ENCODE assay signal across 8 cellular contexts in the genomic region with DNA sequence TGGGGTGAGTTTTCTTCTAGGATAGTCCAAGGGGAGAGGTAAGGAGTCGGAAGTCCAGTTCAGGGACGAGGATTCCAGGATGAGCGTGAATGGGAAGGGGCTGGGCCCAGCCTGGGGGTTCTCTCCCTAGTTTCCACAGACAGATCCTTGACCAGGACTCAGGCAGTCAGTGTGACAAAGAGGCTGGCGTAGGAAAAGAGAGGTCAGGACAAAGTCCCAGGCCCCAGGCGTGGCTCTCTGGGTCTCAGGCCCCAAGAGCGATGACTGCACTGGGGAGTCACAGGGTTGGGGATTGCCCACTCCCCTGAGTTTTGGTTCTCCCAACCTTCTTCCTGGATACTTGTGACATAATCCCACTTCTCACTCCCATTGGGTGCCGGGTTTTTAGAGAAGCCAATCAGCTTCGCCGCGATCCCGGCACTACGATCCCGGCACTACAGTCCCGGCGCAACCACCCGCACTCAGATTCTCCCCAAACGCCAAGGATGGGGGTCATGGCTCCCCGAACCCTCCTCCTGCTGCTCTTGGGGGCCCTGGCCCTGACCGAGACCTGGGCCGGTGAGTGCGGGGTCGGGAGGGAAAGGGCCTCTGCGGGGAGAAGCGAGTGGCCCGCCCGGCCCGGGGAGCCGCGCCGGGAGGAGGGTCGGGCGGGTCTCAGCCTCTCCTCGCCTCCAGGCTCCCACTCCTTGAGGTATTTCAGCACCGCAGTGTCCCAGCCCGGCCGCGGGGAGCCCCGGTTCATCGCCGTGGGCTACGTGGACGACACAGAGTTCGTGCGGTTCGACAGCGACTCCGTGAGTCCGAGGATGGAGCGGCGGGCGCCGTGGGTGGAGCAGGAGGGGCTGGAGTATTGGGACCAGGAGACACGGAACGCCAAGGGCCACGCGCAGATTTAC. TPM values are rescaled to one million over a fixed set of nuclear protein-coding genes. Genes with fewer than 3 reads are reported as not detected.
DNase-seq lines count a peak whose midpoint lies in the region; ATAC-seq, FAIRE-seq and TF ChIP-seq lines count a peak whose summit lies in the region.

No MANE protein-coding gene starts in this region.

- H3K9me1 ChIP-seq in endothelial cell of umbilical vein (replicated peaks; ENCODE audit: control insufficient read depth, extremely low read depth, insufficient read depth, low read length), result no peaks in the 10 kb centered on the region

- CTCF ChIA-PET in AG04449 (lab: Yijun Ruan, JAX) (interaction anchor here (0.5 to 2.0 kb wide), 2 partner anchors 9 to 40 kb away, joined by 3 to 5 read pairs; no protein-coding TSS in a partner anchor), endothelial cell of umbilical vein (lab: Charles Lee) (interaction anchor here (0.6 to 1.2 kb wide), 5 partner anchors 21 to 157 kb away, joined by 3 read pairs; no protein-coding TSS in a partner anchor)

- peaks cover 2% of the 10 kb centered on the region for H3K4me1 ChIP-seq in endothelial cell of umbilical vein (ENCODE audit: control insufficient read depth, extremely low read depth, insufficient read depth, low read length)

- H3K27ac ChIP-seq in endothelial cell of umbilical vein (ENCODE audit: insufficient read depth, low read depth, low read length), result no peak overlapping the region

- H3K4me3 ChIP-seq in AG04449 (ENCODE audit: low read depth, low read length) (peak overlapping the region; percentile 81), endothelial cell of umbilical vein (replicated peaks in 1 of 3; ENCODE audit: insufficient read depth in 1 of 3, low read depth in 1 of 3, low read length in 3 of 3) (peak overlapping the region; percentile 47 to 71 (median 63))

- peaks cover 7% of the 10 kb centered on the region for H3K36me3 Mint-ChIP-seq in mesothelial cell of epicardium

- peak overlapping the region; percentile 35 for H3K9ac ChIP-seq in endothelial cell of umbilical vein (replicated peaks; ENCODE audit: extremely low read depth, insufficient read depth, low read length)

- H3K9me3 Mint-ChIP-seq in mesothelial cell of epicardium, result no peaks in the 10 kb centered on the region

- BruUV-seq in endothelial cell of umbilical vein (replicated peaks; lab: Mats Ljungman, UMichigan), result no TSS peak

- DNase-seq in AG04449 (ENCODE audit: low read depth, low spot score), result no peak
- DNase-seq in NCI-H526 treated with DMSO at 0.1 percent for 48 hours (lab: John Stamatoyannopoulos, UW), result peak; percentile 59
- DNase-seq in activated CD8-positive, alpha-beta memory T cell treated with anti-CD3 and anti-CD28 coated beads, Interleukin-2, amount 50 U/mL, for 1 hour (ENCODE audit: extremely low read depth), result peak; percentile 30
- peak; percentile 89 for DNase-seq in endothelial cell of umbilical vein (ENCODE audit: low read depth, low spot score)
- DNase-seq in mesothelial cell of epicardium (ENCODE audit: low spot score in 2 of 2, unreplicated experiment in 2 of 2), result peak; percentile 51 to 84
- peak; percentile 31 to 54 for DNase-seq in stimulated activated CD8-positive, alpha-beta memory T cell treated with anti-CD3 and anti-CD28 coated beads, Interleukin-15, amount 100 ng/mL, for 4 hours (ENCODE audit: low read depth in 2 of 2)

- peaks cover 24% of the 10 kb centered on the region for H3K27me3 Mint-ChIP-seq in mesothelial cell of epicardium (ENCODE audit: low read depth)

- no peaks in the 10 kb centered on the region for H4K20me1 ChIP-seq in endothelial cell of umbilical vein (replicated peaks; ENCODE audit: control insufficient read depth, extremely low read depth, insufficient read depth, low read length)

- no peaks in the 10 kb centered on the region for H3K79me2 ChIP-seq in endothelial cell of umbilical vein (ENCODE audit: control insufficient read depth, insufficient read depth, low read length)

- ATAC-seq in HG03066 (IDR thresholded peaks at IDR 0.05; ENCODE audit: low read depth, unreplicated experiment), result peak; percentile 85

- peak overlapping the region; percentile 93 for H2AFZ ChIP-seq in endothelial cell of umbilical vein (ENCODE audit: low read depth, low read length)

- no peaks in the 10 kb centered on the region for H3K36me3 ChIP-seq in endothelial cell of umbilical vein (ENCODE audit: control insufficient read depth in 2 of 2, extremely low read depth in 1 of 2, insufficient read depth in 2 of 2, low read length in 2 of 2)

- peak overlapping the region; percentile 85 for H3K27ac Mint-ChIP-seq in mesothelial cell of epicardium

- H3K27me3 ChIP-seq in endothelial cell of umbilical vein (ENCODE audit: control insufficient read depth in 2 of 2, insufficient read depth in 2 of 2, low read length in 2 of 2), result peaks cover 6 to 27% of the 10 kb centered on the region in 2 experiments

- POLR2A ChIA-PET in AG04449 (lab: Yijun Ruan, JAX), result no interaction called here
- POLR2A ChIA-PET in endothelial cell of umbilical vein (lab: Charles Lee), result no interaction called here

- peak; percentile 52 for TF ChIP-seq CTCF in AG04449 (IDR thresholded peaks at IDR 0.05; ENCODE audit: insufficient read depth, low read length, missing control alignments)
- TF ChIP-seq CTCF in endothelial cell of umbilical vein (IDR thresholded peaks at IDR 0.05; ENCODE audit: extremely low read depth in 1 of 2, insufficient read depth in 1 of 2, low read depth in 1 of 2, low read length in 2 of 2), result peak; percentile 20 to 36
- no peak for TF ChIP-seq CTCF in mesothelial cell of epicardium (IDR thresholded peaks at IDR 0.05; ENCODE audit: unreplicated experiment)

- dilution Hi-C loops in endothelial cell of umbilical vein (cut with MboI; ENCODE audit: extremely low pct_ligation_motif_present, low sequenced_read_pairs), result no loop called here

- no peaks in the 10 kb centered on the region for H3K9me3 ChIP-seq in endothelial cell of umbilical vein (replicated peaks; ENCODE audit: control insufficient read depth, insufficient read depth, low read length)

- peak overlapping the region; percentile 69 for H3K4me2 ChIP-seq in endothelial cell of umbilical vein (ENCODE audit: insufficient read depth, low read length)

- H3K4me3 Mint-ChIP-seq in mesothelial cell of epicardium, result peak overlapping the region; percentile 77

- TF ChIP-seq POLR2A in GM18526 (IDR thresholded peaks at IDR 0.05; ENCODE audit: extremely low read depth, insufficient read length) (peak; percentile 60), endothelial cell of umbilical vein (IDR thresholded peaks at IDR 0.05; ENCODE audit: low read depth, low read length) (no peak)

- peaks cover 8% of the 10 kb centered on the region for H3K4me1 Mint-ChIP-seq in mesothelial cell of epicardium

- intact Hi-C loops in endothelial cell of umbilical vein (cut with micrococcal nuclease), result no loop called here

- peak; percentile 87 for FAIRE-seq in endothelial cell of umbilical vein (lab: Jason Lieb, UNC)

TF ChIP-seq in endothelial cell of umbilical vein, 7 proteins besides CTCF, POLR2A, EP300 and RAD21:
- TF ChIP-seq MYC (IDR thresholded peaks at IDR 0.05; ENCODE audit: low read depth, low read length) (no peak), FOS (IDR thresholded peaks at IDR 0.05; ENCODE audit: borderline replicate concordance, insufficient read depth, low read length) (no peak), JUN (IDR thresholded peaks at IDR 0.05; ENCODE audit: borderline replicate concordance, insufficient read depth, insufficient read length, low read depth) (no peak), MAX (IDR thresholded peaks at IDR 0.05; ENCODE audit: insufficient read depth, insufficient read length) (no peak), GATA2 (IDR thresholded peaks at IDR 0.05; ENCODE audit: insufficient read depth, insufficient read length, low read depth, low read length) (no peak), EZH2 (IDR thresholded peaks at IDR 0.05; ENCODE audit: borderline replicate concordance, low read depth, low read length, severe bottlenecking) (no peak), POLR2AphosphoS5 (IDR thresholded peaks at IDR 0.05; ENCODE audit: insufficient read depth, low read depth, low read length) (no peak)
TF ChIP-seq in endothelial cell of umbilical vein: peak in this region for 0.

RNA-seq across cellular contexts. Expression of gene TRIM26, which starts 46.2 kb away (rescaled TPM):
- total RNA-seq in endothelial cell of umbilical vein, result 34.5 and 35.0 TPM in 2 replicates
- polyA plus RNA-seq in endothelial cell of umbilical vein, result 30.4 and 30.9 TPM in 2 replicates
- 30.8 and 32.8 TPM in 2 replicates for polyA plus RNA-seq in endothelial cell of umbilical vein (2011; cell fraction: cytosol; rRNA removed)
- 39.2 and 48.7 TPM in 2 replicates for polyA plus RNA-seq in endothelial cell of umbilical vein (2011; cell fraction: nucleus; rRNA removed)
- polyA plus RNA-seq in endothelial cell of umbilical vein (2012), result 24.7 and 32.2 TPM in 2 replicates
- polyA minus RNA-seq in endothelial cell of umbilical vein, result 34.4 and 39.9 TPM in 2 replicates
- polyA minus RNA-seq in endothelial cell of umbilical vein (2011; cell fraction: cytosol; rRNA and poly(A)+ RNA removed), result 12.8 TPM
- 18.9 and 26.5 TPM in 2 replicates for polyA minus RNA-seq in endothelial cell of umbilical vein (2011; cell fraction: nucleus; rRNA and poly(A)+ RNA removed)
- total RNA-seq in mesothelial cell of epicardium, result 55.4 to 58.3 TPM (median 56.9 TPM) in 3 replicates
